ENCODE assay signal across 16 cellular contexts in the genomic region with DNA sequence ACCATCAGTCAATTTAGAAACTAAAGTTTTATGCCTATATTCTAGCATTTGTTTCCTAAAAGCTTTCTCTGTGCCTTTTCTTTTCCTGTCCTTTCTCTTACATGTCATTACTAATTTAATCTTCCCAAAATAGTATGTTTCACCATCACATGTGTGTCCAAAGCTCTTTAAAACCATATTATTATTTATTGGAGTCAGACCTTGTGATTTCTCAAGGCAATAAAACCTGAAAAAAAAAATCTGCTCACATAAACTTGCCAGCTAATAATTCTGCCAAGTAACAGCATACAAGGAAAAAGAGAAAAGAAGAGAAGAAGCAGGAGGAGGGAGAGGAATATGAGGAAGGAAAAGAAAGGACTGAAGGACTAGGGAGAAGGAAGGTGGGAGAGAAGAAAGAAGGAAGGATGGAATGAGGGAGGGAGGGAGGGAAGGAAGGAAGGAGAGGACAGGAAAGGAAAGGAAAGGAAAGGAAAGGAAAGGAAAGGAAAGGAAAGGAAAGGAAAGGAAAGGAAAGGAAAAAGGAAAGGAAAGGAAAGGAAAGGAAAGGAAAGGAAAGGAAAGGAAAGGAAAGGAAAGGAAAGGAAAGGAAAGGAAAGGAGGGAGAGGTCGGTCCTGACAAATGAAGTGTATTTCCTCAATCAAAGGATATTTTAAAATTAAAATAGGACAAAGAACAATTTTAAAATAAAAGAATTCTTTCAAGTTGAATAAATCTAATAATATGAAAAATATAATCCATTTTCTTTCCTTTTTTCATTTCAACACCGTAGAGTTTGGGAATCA. TPM values are rescaled to one million over a fixed set of nuclear protein-coding genes. Genes with fewer than 3 reads are reported as not detected.
A peak's percentile ranks its signal among the peaks of the same experiment; 100 is the strongest.
DNase-seq lines count a peak whose midpoint lies in the region; ATAC-seq and TF ChIP-seq lines count a peak whose summit lies in the region.
"Had no signal": no experiment of that assay in that cellular context is flagged by ENCODE, and none has a peak within 500 bp of the region (broad histone marks: within the 10 kb centered on the region; RNA-seq: fewer than 3 reads in every experiment).

No MANE protein-coding gene starts in this region.

- H3K4me2 ChIP-seq in DND-41 (ENCODE audit: insufficient read depth, low read length), result peak overlapping the region; percentile 47; the same call in 1 of the 2 replicates
- H3K4me2 ChIP-seq in osteoblast (ENCODE audit: insufficient read depth, low read length), result no peak overlapping the region

- H3K9me3 ChIP-seq in DND-41 (ENCODE audit: insufficient read depth, low read length, severe bottlenecking) (no peaks in the 10 kb centered on the region), adipocyte (ENCODE audit: control insufficient read depth, low read length) (no peaks in the 10 kb centered on the region), osteoblast (ENCODE audit: low read depth, low read length) (no peaks in the 10 kb centered on the region), uterus (no peaks in the 10 kb centered on the region), body of pancreas (no peaks in the 10 kb centered on the region)

- H3K79me2 ChIP-seq in DND-41 (ENCODE audit: insufficient read depth, low read length) (peaks cover 12% of the 10 kb centered on the region), osteoblast (ENCODE audit: insufficient read depth, low read length) (peaks cover 19% of the 10 kb centered on the region)

- TF ChIP-seq CTCF in DND-41 (IDR thresholded peaks at IDR 0.05; ENCODE audit: borderline replicate concordance, extremely low read depth, low read length, poor library complexity, severe bottlenecking), result no peak
- no peak for TF ChIP-seq CTCF in osteoblast (IDR thresholded peaks at IDR 0.05; ENCODE audit: extremely low read depth, low read depth, low read length)
- no peak for TF ChIP-seq CTCF in uterus (IDR thresholded peaks at IDR 0.05)
- TF ChIP-seq CTCF in body of pancreas (IDR thresholded peaks at IDR 0.05), result no peak

- H2AFZ ChIP-seq in DND-41 (ENCODE audit: low read depth, low read length) (no peak overlapping the region), osteoblast (ENCODE audit: low read length) (no peak overlapping the region)

- intact Hi-C loops in uterus (cut with DNase I; ENCODE audit: low total_unique reads), result no loop called here
- intact Hi-C loops in body of pancreas (cut with DNase I), result no loop called here

- H3K27me3 ChIP-seq in DND-41 (ENCODE audit: insufficient read depth, low read length, poor library complexity), result no peaks in the 10 kb centered on the region
- H3K27me3 ChIP-seq in adipocyte (replicated peaks; ENCODE audit: control insufficient read depth, insufficient read depth, low read length), result no peaks in the 10 kb centered on the region
- H3K27me3 ChIP-seq in osteoblast (ENCODE audit: insufficient read depth, low read length), result no peaks in the 10 kb centered on the region
- no peaks in the 10 kb centered on the region for H3K27me3 ChIP-seq in uterus
- no peaks in the 10 kb centered on the region for H3K27me3 ChIP-seq in body of pancreas

- H3K9ac ChIP-seq in DND-41 (ENCODE audit: low read depth, low read length) (peak overlapping the region; percentile 48; the same call in 1 of the 2 replicates), adipocyte (ENCODE audit: low read length) (peak overlapping the region; percentile 48)

- no peak for DNase-seq in DND-41
- no peak for DNase-seq in adipocyte (ENCODE audit: low read depth)
- DNase-seq in osteoblast (ENCODE audit: insufficient read length, low spot score, missing footprints), result no peak
- DNase-seq in uterus, result no peak
- no peak for DNase-seq in body of pancreas
- no peak for DNase-seq in NOMO-1 treated with DMSO at 0.1 percent for 48 hours (lab: John Stamatoyannopoulos, UW; ENCODE audit: unreplicated experiment)
- DNase-seq: GDM1, H9, KG1, NCI-H1417 treated with DMSO at 0.1 percent for 48 hours, NCI-H1930, NCI-H345, NCI-H524 treated with DMSO at 0.1 percent for 48 hours, PC-3 had no signal

- no peaks in the 10 kb centered on the region for H4K20me1 ChIP-seq in DND-41 (ENCODE audit: insufficient read depth, low read length)
- H4K20me1 ChIP-seq in osteoblast (ENCODE audit: insufficient read depth, low read length), result no peaks in the 10 kb centered on the region

- 91 to 98% methylated on average over 2 of the region's 2 CpGs for WGBS in body of pancreas, 2 donors

- TF ChIP-seq POLR2A in uterus (IDR thresholded peaks at IDR 0.05), result no peak
- no peak for TF ChIP-seq POLR2A in body of pancreas (IDR thresholded peaks at IDR 0.05)

- H3K27ac ChIP-seq in DND-41 (ENCODE audit: low read length), result peak overlapping the region; percentile 93; the same call in 1 of the 2 replicates
- H3K27ac ChIP-seq in osteoblast (ENCODE audit: low read depth, low read length), result peak overlapping the region; percentile 96
- H3K27ac ChIP-seq in uterus, result peak overlapping the region; percentile 68 to 86
- H3K27ac ChIP-seq in body of pancreas, result no peak overlapping the region
- H3K27ac ChIP-seq: RWPE1 had no signal

- no peak overlapping the region for H3K4me3 ChIP-seq in DND-41 (ENCODE audit: low read depth in 1 of 2, low read length in 2 of 2)
- no peak overlapping the region for H3K4me3 ChIP-seq in adipocyte (ENCODE audit: low read length)
- H3K4me3 ChIP-seq in osteoblast (ENCODE audit: insufficient read depth, low read length), result no peak overlapping the region
- H3K4me3 ChIP-seq in uterus, result no peak overlapping the region
- no peak overlapping the region for H3K4me3 ChIP-seq in body of pancreas

- H3K36me3 ChIP-seq in DND-41 (ENCODE audit: insufficient read depth, low read length), result peaks cover 29% of the 10 kb centered on the region
- H3K36me3 ChIP-seq in adipocyte (ENCODE audit: control insufficient read depth, insufficient read depth, low read length, severe bottlenecking), result peaks cover 52% of the 10 kb centered on the region
- H3K36me3 ChIP-seq in osteoblast (ENCODE audit: insufficient read depth, low read length), result peaks cover 29% of the 10 kb centered on the region
- no peaks in the 10 kb centered on the region for H3K36me3 ChIP-seq in uterus
- H3K36me3 ChIP-seq in body of pancreas (replicated peaks in 1 of 2; ENCODE audit: insufficient read depth in 1 of 2, low read depth in 2 of 2), result no peaks in the 10 kb centered on the region

- ATAC-seq in DND-41 (ENCODE audit: insufficient read depth, low read depth) (no peak), body of pancreas (no peak), GM18861 (IDR thresholded peaks at IDR 0.05; ENCODE audit: unreplicated experiment) (no peak)
- ATAC-seq: PC-3 had no signal

- H3K4me1 ChIP-seq in DND-41 (ENCODE audit: insufficient read depth, low read length) (peaks cover 78% of the 10 kb centered on the region), adipocyte (ENCODE audit: control insufficient read depth, insufficient read depth, low read length) (peaks cover 66% of the 10 kb centered on the region), osteoblast (ENCODE audit: insufficient read depth, low read length) (peaks cover 45% of the 10 kb centered on the region), uterus (peaks cover 3 to 5% of the 10 kb centered on the region in 2 donors), body of pancreas (no peaks in the 10 kb centered on the region)

RNA-seq across cellular contexts. Expression of gene ANTXR2, which starts 57.4 kb away (rescaled TPM):
- total RNA-seq in osteoblast (86.9 and 97.4 TPM in 2 replicates), uterus (100 to 1,000 TPM in 3 of 4 donors, 10 to 100 TPM in 1; 51.8 to 182 (median 144) TPM), body of pancreas (10 to 100 TPM; 16.9 to 34.6 TPM)

Comparison
In these comparisons a context has a peak if more than half of its experiments do, and no peak if none do; other contexts are left out.
1. H3K27ac ChIP-seq: peak in DND-41 (single experiment), osteoblast (single experiment) and uterus (2 of 2); none in body of pancreas (0 of 4).